9 cellular contexts compared by ENCODE assay signal in the genomic region with DNA sequence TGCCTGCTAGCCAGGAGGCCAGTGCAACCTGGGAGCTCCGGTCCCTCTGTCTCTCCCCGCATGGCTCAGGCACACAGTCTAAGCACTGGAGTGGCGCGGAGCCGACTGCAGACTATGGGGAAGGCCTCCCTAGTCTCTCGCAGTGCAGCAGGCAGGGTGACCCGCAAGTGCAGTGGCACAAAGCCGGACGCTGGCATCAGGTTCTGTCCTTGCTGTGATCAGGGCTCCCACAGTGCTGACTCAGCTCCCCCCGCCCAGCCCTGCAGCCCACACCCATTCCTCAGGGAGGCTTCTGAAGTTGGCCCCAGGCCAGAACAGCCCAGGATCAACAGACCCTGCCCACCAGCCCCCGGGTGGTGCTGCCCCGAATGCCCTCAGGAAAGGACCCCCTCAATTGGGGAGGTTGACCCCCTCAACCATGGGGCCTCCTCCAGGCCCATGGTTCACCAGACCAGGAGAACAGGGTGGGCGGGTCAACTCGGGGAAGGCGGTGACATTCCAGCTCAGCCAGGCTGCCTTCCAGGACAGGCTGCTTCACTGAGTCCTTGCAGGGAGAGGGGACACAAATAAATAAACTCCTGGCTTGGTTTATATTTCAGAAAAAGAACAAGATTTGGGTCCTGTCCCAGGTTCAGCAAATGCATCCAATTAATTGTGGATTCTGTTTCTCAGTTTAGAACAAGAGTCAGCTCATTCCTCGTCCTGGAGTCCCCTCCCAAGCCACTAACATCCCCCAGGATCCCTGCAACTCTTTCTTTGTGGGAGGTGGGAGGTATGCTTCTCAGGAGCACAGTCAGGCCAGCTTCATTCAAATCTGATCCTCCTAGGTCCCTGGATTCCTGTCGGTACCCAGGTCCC. TPM values are rescaled to one million over a fixed set of nuclear protein-coding genes. Genes with fewer than 3 reads are reported as not detected.
DNase-seq lines count a peak whose midpoint lies in the region; ATAC-seq and TF ChIP-seq lines count a peak whose summit lies in the region.
"Had no signal": no experiment of that assay in that cellular context is flagged by ENCODE, and none has a peak within 500 bp of the region (broad histone marks: within the 10 kb centered on the region; RNA-seq: fewer than 3 reads in every experiment).

No MANE protein-coding gene starts in this region.

- H3K4me1 Mint-ChIP-seq in H9 (peaks cover 39 to 56% of the 10 kb centered on the region in 2 experiments), CD14-positive monocyte (peaks cover 15% of the 10 kb centered on the region)
- no peaks in the 10 kb centered on the region for H3K4me1 Mint-ChIP-seq in activated naive CD4-positive, alpha-beta T cell treated with anti-CD3 and anti-CD28 coated beads, Interleukin-2, amount 10 ng/mL, durations not matched to agents 7 days and 5 days

- peak overlapping the region; percentile 15 to 93 (median 73); a peak in 3 of 7 replicates for H3K27ac Mint-ChIP-seq in H9
- no peak overlapping the region for H3K27ac Mint-ChIP-seq in activated naive CD4-positive, alpha-beta T cell treated with anti-CD3 and anti-CD28 coated beads, Interleukin-2, amount 10 ng/mL, durations not matched to agents 7 days and 5 days
- no peak overlapping the region for H3K27ac Mint-ChIP-seq in CD14-positive monocyte

- H2AK5ac ChIP-seq in H9 (ENCODE audit: insufficient read length, low read length): no peak overlapping the region

- no peak for DNase-seq in H9
- DNase-seq in body of pancreas: peak in 3 of 4 donors; percentile 30 to 44 (median 35)
- peak; percentile 57 to 65 for DNase-seq in left colon
- DNase-seq in stomach: peak; percentile 81
- DNase-seq in activated CD8-positive, alpha-beta memory T cell treated with anti-CD3 and anti-CD28 coated beads, Interleukin-2, amount 50 U/mL, for 4 hours: no peak
- no peak for DNase-seq in activated naive CD4-positive, alpha-beta T cell treated with anti-CD3 and anti-CD28 coated beads, Interleukin-2, amount 10 ng/mL, durations not matched to agents 7 days and 5 days
- no peak for DNase-seq in CD14-positive monocyte (ENCODE audit: low spot score)
- DNase-seq in SK-N-DZ (ENCODE audit: low spot score): no peak
- DNase-seq: KBM-7 had no signal

- H3K36me3 ChIP-seq in body of pancreas (replicated peaks in 1 of 2; ENCODE audit: insufficient read depth in 1 of 2, low read depth in 2 of 2) (no peaks in the 10 kb centered on the region), stomach (no peaks in the 10 kb centered on the region)

- no peak for TF ChIP-seq EP300 in stomach (IDR thresholded peaks at IDR 0.05)

- TF ChIP-seq CTCF in H9 (conservative IDR thresholded peaks at IDR 0.05) (no peak), body of pancreas (IDR thresholded peaks at IDR 0.05) (no peak), stomach (IDR thresholded peaks at IDR 0.05) (no peak), CD14-positive monocyte (IDR thresholded peaks at IDR 0.05) (no peak)

- H3K4me3 Mint-ChIP-seq in H9: no peak overlapping the region
- H3K4me3 Mint-ChIP-seq in activated naive CD4-positive, alpha-beta T cell treated with anti-CD3 and anti-CD28 coated beads, Interleukin-2, amount 10 ng/mL, durations not matched to agents 7 days and 5 days: no peak overlapping the region
- H3K4me3 Mint-ChIP-seq in CD14-positive monocyte: no peak overlapping the region

- no peaks in the 10 kb centered on the region; a peak in 1 of 7 replicates for H3K36me3 Mint-ChIP-seq in H9 (ENCODE audit: insufficient read depth in 1 of 3, low read depth in 3 of 3)
- no peaks in the 10 kb centered on the region for H3K36me3 Mint-ChIP-seq in activated naive CD4-positive, alpha-beta T cell treated with anti-CD3 and anti-CD28 coated beads, Interleukin-2, amount 10 ng/mL, durations not matched to agents 7 days and 5 days
- peaks cover 0 to 3% of the 10 kb centered on the region in 2 donors for H3K36me3 Mint-ChIP-seq in CD14-positive monocyte

- H2BK120ac ChIP-seq in H9 (ENCODE audit: low read depth, low read length, poor library complexity, severe bottlenecking): no peak overlapping the region

- no peaks in the 10 kb centered on the region for H4K20me1 ChIP-seq in H9 (ENCODE audit: control insufficient read depth, insufficient read depth, insufficient read length)

- H3K9me3 ChIP-seq in H9 (ENCODE audit: control insufficient read depth, low read depth, low read length) (no peaks in the 10 kb centered on the region), body of pancreas (no peaks in the 10 kb centered on the region), stomach (no peaks in the 10 kb centered on the region)

- H3K27me3 ChIP-seq in H9 (ENCODE audit: insufficient read depth, low read length): no peaks in the 10 kb centered on the region
- no peaks in the 10 kb centered on the region for H3K27me3 ChIP-seq in body of pancreas
- H3K27me3 ChIP-seq in stomach: no peaks in the 10 kb centered on the region

- no peak overlapping the region for H3T11ph ChIP-seq in H9 (ENCODE audit: low read length)

- H3K9me3 Mint-ChIP-seq in H9 (no peaks in the 10 kb centered on the region), CD14-positive monocyte (no peaks in the 10 kb centered on the region)
- no peaks in the 10 kb centered on the region for H3K9me3 Mint-ChIP-seq in activated naive CD4-positive, alpha-beta T cell treated with anti-CD3 and anti-CD28 coated beads, Interleukin-2, amount 10 ng/mL, durations not matched to agents 7 days and 5 days

- no peak overlapping the region for H2BK15ac ChIP-seq in H9 (ENCODE audit: low read depth, low read length)

- TF ChIP-seq POLR2A in body of pancreas (IDR thresholded peaks at IDR 0.05) (no peak), stomach (IDR thresholded peaks at IDR 0.05) (no peak)

- no peak overlapping the region for H4K8ac ChIP-seq in H9 (replicated peaks; ENCODE audit: insufficient read length, low read depth, low read length)

- no peak overlapping the region for H2BK20ac ChIP-seq in H9 (ENCODE audit: low read depth, low read length, poor library complexity, severe bottlenecking)

- H3K79me2 ChIP-seq in H9 (ENCODE audit: insufficient read depth, low read length): no peaks in the 10 kb centered on the region; the same call in 1 of the 2 replicates

- no peak overlapping the region for H4K5ac ChIP-seq in H9 (ENCODE audit: insufficient read length, low read depth, low read length)

- CTCF ChIA-PET in activated naive CD4-positive, alpha-beta T cell treated with anti-CD3 and anti-CD28 coated beads, Interleukin-2, amount 10 ng/mL, durations not matched to agents 7 days and 5 days (lab: Charles Lee): no interaction called here

- intact Hi-C loops in body of pancreas (cut with DNase I): no loop called here
- intact Hi-C loops in left colon (cut with DNase I, micrococcal nuclease): no loop called here
- intact Hi-C loops in stomach (cut with DNase I; ENCODE audit: low total_unique reads): no loop called here
- intact Hi-C loops in CD14-positive monocyte (cut with micrococcal nuclease): no loop called here

- no peaks in the 10 kb centered on the region for H3K79me1 ChIP-seq in H9 (ENCODE audit: insufficient read depth, low read depth, low read length, poor library complexity, severe bottlenecking)

- no peak overlapping the region for H4K91ac ChIP-seq in H9 (ENCODE audit: insufficient read length, low read depth, low read length)

- no peaks in the 10 kb centered on the region for H3K23me2 ChIP-seq in H9 (ENCODE audit: insufficient read length, low read depth, low read length, poor library complexity, severe bottlenecking)

- no peaks in the 10 kb centered on the region for H3K27me3 Mint-ChIP-seq in H9 (ENCODE audit: low read depth)
- H3K27me3 Mint-ChIP-seq in activated naive CD4-positive, alpha-beta T cell treated with anti-CD3 and anti-CD28 coated beads, Interleukin-2, amount 10 ng/mL, durations not matched to agents 7 days and 5 days: peaks cover 56% of the 10 kb centered on the region
- H3K27me3 Mint-ChIP-seq in CD14-positive monocyte (ENCODE audit: low read depth in 3 of 3): peaks cover 15 to 18% (median 18%) of the 10 kb centered on the region in 3 donors

- no peak overlapping the region for H3K4ac ChIP-seq in H9 (ENCODE audit: low read depth, low read length)

- no peak overlapping the region for H3K23ac ChIP-seq in H9 (ENCODE audit: insufficient read length, low read depth, low read length)

- H2BK12ac ChIP-seq in H9 (ENCODE audit: insufficient read length, low read depth, low read length): no peak overlapping the region

- H3K56ac ChIP-seq in H9 (ENCODE audit: insufficient read length, low read depth, low read length): no peak overlapping the region

- no CpG with 5 or more reads among the region's 17 CpGs for WGBS in H9 (ENCODE audit: extremely low coverage, insufficient read length, low lambda C conversion rate)
- WGBS in body of pancreas, 2 donors: 60 to 78% methylated on average over 2 to 17 of the region's 17 CpGs
- 20 to 44% (median 28%) methylated on average over 8 to 17 of the region's 17 CpGs for WGBS in stomach, 5 donors

- no peak overlapping the region for H2AFZ ChIP-seq in H9 (ENCODE audit: low read length)

- H3K27ac ChIP-seq in H9 (ENCODE audit: insufficient read length, low read depth, low read length): no peak overlapping the region
- peak overlapping the region in 3 of 4 donors; percentile 3 to 25 (median 10) for H3K27ac ChIP-seq in body of pancreas
- peak overlapping the region; percentile 59 to 77 (median 74) for H3K27ac ChIP-seq in stomach

- H3K9ac ChIP-seq in H9 (ENCODE audit: extremely low read depth, insufficient read length, low read length): no peak overlapping the region

- H3K4me2 ChIP-seq in H9 (ENCODE audit: insufficient read depth, insufficient read length, low read length): no peak overlapping the region

- no peak overlapping the region for H2BK5ac ChIP-seq in H9 (ENCODE audit: insufficient read length, low read length)

- no peak overlapping the region for H3K18ac ChIP-seq in H9 (ENCODE audit: insufficient read length, low read depth, low read length)

- ATAC-seq in body of pancreas: peak; percentile 49
- ATAC-seq in left colon: peak; percentile 54

- H3K14ac ChIP-seq in H9 (ENCODE audit: insufficient read depth, low read length): no peak overlapping the region

- H3K4me1 ChIP-seq in H9 (ENCODE audit: insufficient read depth, low read length) (peaks cover 2% of the 10 kb centered on the region), body of pancreas (peaks cover 11% of the 10 kb centered on the region), stomach (peaks cover 61 to 88% (median 81%) of the 10 kb centered on the region in 4 donors)

- H3K4me3 ChIP-seq in body of pancreas (no peak overlapping the region), stomach (peak overlapping the region in 2 of 4 donors; percentile 4 to 16)

RNA-seq across cellular contexts. Expression of a gene that starts 12.2 kb away (rescaled TPM):
- total RNA-seq in H9 (2021): 30.0 and 32.0 TPM in 2 replicates
- 10 to 100 TPM; 24.4 to 43.5 TPM for total RNA-seq in body of pancreas
- total RNA-seq in left colon: 10 to 100 TPM; 34.3 to 37.2 TPM
- 100 to 1,000 TPM in 1 of 5 donors, 10 to 100 TPM in 4; 39.1 to 175 (median 45.1) TPM for total RNA-seq in stomach
- polyA plus RNA-seq in stomach: 10 to 100 TPM; 47.8 to 49.6 (median 47.8) TPM
- polyA plus RNA-seq in CD14-positive monocyte: 1 to 10 TPM; 4.1 to 7.5 TPM
- polyA plus RNA-seq in SK-N-DZ (2014; cell fraction: cytosol; rRNA removed): 73.3 and 73.9 TPM in 2 replicates
- polyA plus RNA-seq in SK-N-DZ (2014; cell fraction: nucleus; rRNA removed): 151 and 178 TPM in 2 replicates

Comparison
In these comparisons a context has a peak if more than half of its experiments do, and no peak if none do; other contexts are left out.
1. DNase-seq: peak in body of pancreas (3 of 4), left colon (2 of 2) and stomach (single experiment); none in H9 (single experiment), activated CD8-positive, alpha-beta memory T cell treated with anti-CD3 and anti-CD28 coated beads, Interleukin-2, amount 50 U/mL, for 4 hours (single experiment), activated naive CD4-positive, alpha-beta T cell treated with anti-CD3 and anti-CD28 coated beads, Interleukin-2, amount 10 ng/mL, durations not matched to agents 7 days and 5 days (single experiment), CD14-positive monocyte (single experiment) and SK-N-DZ (single experiment).
2. H3K27ac Mint-ChIP-seq: peak in H9 (3 of 3); none in activated naive CD4-positive, alpha-beta T cell treated with anti-CD3 and anti-CD28 coated beads, Interleukin-2, amount 10 ng/mL, durations not matched to agents 7 days and 5 days (single experiment) and CD14-positive monocyte (0 of 7).